Comparison of ENCODE assay signal across 16 cellular contexts in the genomic region with DNA sequence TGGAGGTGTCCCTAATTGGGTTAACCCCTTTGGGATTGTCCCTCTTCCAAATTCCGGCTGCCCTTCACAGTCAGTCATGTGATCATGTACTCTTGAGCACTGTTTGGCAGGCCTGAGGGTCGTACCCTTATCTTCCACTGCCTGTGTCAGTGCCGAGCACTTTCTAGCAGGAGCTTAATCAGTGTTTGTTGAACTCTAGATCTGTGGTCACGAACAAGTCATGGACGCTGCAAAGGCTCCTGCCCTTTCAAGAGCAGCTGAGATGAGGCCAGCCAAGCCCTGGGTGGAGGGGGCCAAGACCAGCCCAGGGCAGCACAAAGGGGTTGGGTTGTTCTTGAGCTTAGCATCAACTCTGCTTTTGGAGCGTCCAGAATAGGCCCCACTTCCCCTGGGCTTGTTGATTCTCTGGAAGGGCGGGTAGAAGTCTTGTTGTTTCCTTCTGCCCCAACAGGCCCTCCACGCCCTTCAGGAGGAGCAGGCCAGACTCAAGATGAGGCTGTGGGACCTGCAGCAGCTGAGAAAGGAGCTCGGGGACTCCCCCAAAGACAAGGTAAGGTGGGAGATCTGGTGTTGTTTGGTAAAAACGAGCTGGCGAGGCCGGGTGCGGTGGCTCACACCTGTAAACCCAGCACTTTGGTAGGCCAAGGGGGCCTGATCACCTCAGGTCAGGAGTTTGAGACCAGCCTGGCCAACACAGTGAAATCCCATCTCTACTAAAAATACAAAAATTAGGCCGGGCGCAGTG. TPM values are rescaled to one million over a fixed set of nuclear protein-coding genes. Genes with fewer than 3 reads are reported as not detected.
DNase-seq lines count a peak whose midpoint lies in the region; ATAC-seq and TF ChIP-seq lines count a peak whose summit lies in the region.
"Had no signal": no experiment of that assay in that cellular context is flagged by ENCODE, and none has a peak within 500 bp of the region (broad histone marks: within the 10 kb centered on the region; RNA-seq: fewer than 3 reads in every experiment).

No MANE protein-coding gene starts in this region.

- H3K4me3 ChIP-seq in psoas muscle, result no peak overlapping the region

- peak overlapping the region; percentile 16 for H3K27ac ChIP-seq in psoas muscle

- H3K36me3 ChIP-seq in psoas muscle (ENCODE audit: insufficient read depth in 1 of 2, low read depth in 1 of 2), result peaks cover 0 to 33% of the 10 kb centered on the region in 2 donors

- BruUV-seq in Calu3 (replicated peaks; lab: Mats Ljungman, UMichigan), result no TSS peak

- ATAC-seq in WTC11, result no peak
- peak; percentile 29 for ATAC-seq in left ventricle myocardium superior
- no peak for ATAC-seq in psoas muscle
- ATAC-seq in HG02885 (IDR thresholded peaks at IDR 0.05; ENCODE audit: poor library complexity, unreplicated experiment), result no peak

- peaks cover 7% of the 10 kb centered on the region for H3K4me1 ChIP-seq in psoas muscle

- H3K27ac Mint-ChIP-seq in Calu3 (ENCODE audit: unreplicated experiment) (peak overlapping the region; percentile 27), WTC11 (peak overlapping the region; percentile 78; the same call in 1 of the 2 replicates), glutamatergic neuron (ENCODE audit: unreplicated experiment) (no peak overlapping the region)
- H3K27ac Mint-ChIP-seq: activated naive CD4-positive, alpha-beta T cell treated with anti-CD3 and anti-CD28 coated beads, Interleukin-2, amount 10 ng/mL, durations not matched to agents 7 days and 5 days; nephron progenitor cell had no signal

- intact Hi-C loops in Calu3 (cut with micrococcal nuclease; ENCODE audit: unreplicated experiment) (no loop called here), left ventricle myocardium superior (cut with micrococcal nuclease) (no loop called here), psoas muscle (cut with DNase I) (no loop called here)

- no peaks in the 10 kb centered on the region for H3K27me3 Mint-ChIP-seq in Calu3 (ENCODE audit: unreplicated experiment)
- no peaks in the 10 kb centered on the region for H3K27me3 Mint-ChIP-seq in WTC11 (ENCODE audit: low read depth)
- peaks cover 11% of the 10 kb centered on the region for H3K27me3 Mint-ChIP-seq in glutamatergic neuron (ENCODE audit: unreplicated experiment)
- H3K27me3 Mint-ChIP-seq: activated naive CD4-positive, alpha-beta T cell treated with anti-CD3 and anti-CD28 coated beads, Interleukin-2, amount 10 ng/mL, durations not matched to agents 7 days and 5 days had no signal

- WGBS in psoas muscle, 3 donors, result 73 to 82% (median 76%) methylated on average over 15 of the region's 15 CpGs

- in situ Hi-C loops in ACHN (cut with HindIII; ENCODE audit: low pct_ligation_motif_present, low pct_unique_long_range_greater_than_20kb, low sequenced_read_pairs), result no loop called here

- peaks cover 56% of the 10 kb centered on the region for H3K36me3 Mint-ChIP-seq in Calu3 (ENCODE audit: insufficient read depth, unreplicated experiment)
- peaks cover 14% of the 10 kb centered on the region for H3K36me3 Mint-ChIP-seq in WTC11
- H3K36me3 Mint-ChIP-seq in glutamatergic neuron (ENCODE audit: unreplicated experiment), result no peaks in the 10 kb centered on the region

- POLR2A ChIA-PET in WTC11 (lab: Charles Lee), result interaction anchor here (0.6 to 1.8 kb wide), 2 partner anchors 14 to 54 kb away, joined by 3 to 6 read pairs; no protein-coding TSS in a partner anchor

- no peaks in the 10 kb centered on the region for H3K27me3 ChIP-seq in psoas muscle (ENCODE audit: insufficient read depth in 3 of 3, low read length in 2 of 3)

- H3K4me3 Mint-ChIP-seq in Calu3 (ENCODE audit: low read depth, unreplicated experiment), result no peak overlapping the region
- no peak overlapping the region for H3K4me3 Mint-ChIP-seq in WTC11
- H3K4me3 Mint-ChIP-seq in glutamatergic neuron (ENCODE audit: unreplicated experiment), result no peak overlapping the region
- H3K4me3 Mint-ChIP-seq: activated naive CD4-positive, alpha-beta T cell treated with anti-CD3 and anti-CD28 coated beads, Interleukin-2, amount 10 ng/mL, durations not matched to agents 7 days and 5 days; nephron progenitor cell had no signal

- DNase-seq in Calu3 (no peak), WTC11 (ENCODE audit: low spot score) (no peak), left ventricle myocardium superior (no peak), psoas muscle (no peak), glutamatergic neuron (no peak), ACHN (no peak), medulla oblongata (ENCODE audit: extremely low spot score) (no peak)
- DNase-seq: activated naive CD4-positive, alpha-beta T cell treated with anti-CD3 and anti-CD28 coated beads, Interleukin-2, amount 10 ng/mL, durations not matched to agents 7 days and 5 days; AML-193; DMS53; hippocampal formation; NCI-H1105 treated with DMSO at 0.1 percent for 48 hours; NCI-H2227 treated with DMSO at 0.1 percent for 48 hours; nephron progenitor cell; stimulated activated naive CD4-positive, alpha-beta T cell treated with Interleukin-2 at 50 U/mL for 16 hours had no signal

- CTCF ChIA-PET in Calu3 (lab: Charles Lee), result interaction anchor here (1.8 kb wide), 1 partner anchor 14 kb away, joined by 13 read pairs; the partner anchor contains the start of gene RPL27
- CTCF ChIA-PET in WTC11 (lab: Charles Lee), result interaction anchor here (4.3 kb wide), 1 partner anchor 14 kb away, joined by 19 read pairs; the partner anchor contains the start of gene RPL27

- H3K4me1 Mint-ChIP-seq in Calu3 (ENCODE audit: low read depth, unreplicated experiment) (peaks cover 21% of the 10 kb centered on the region), WTC11 (peaks cover 32% of the 10 kb centered on the region), glutamatergic neuron (ENCODE audit: low read depth, unreplicated experiment) (no peaks in the 10 kb centered on the region)

- H3K9me3 Mint-ChIP-seq in Calu3 (ENCODE audit: low read depth, unreplicated experiment) (no peaks in the 10 kb centered on the region), WTC11 (no peaks in the 10 kb centered on the region), glutamatergic neuron (ENCODE audit: unreplicated experiment) (peaks cover 6% of the 10 kb centered on the region)
- H3K9me3 Mint-ChIP-seq: activated naive CD4-positive, alpha-beta T cell treated with anti-CD3 and anti-CD28 coated beads, Interleukin-2, amount 10 ng/mL, durations not matched to agents 7 days and 5 days; nephron progenitor cell had no signal

- TF ChIP-seq CTCF in Calu3 (IDR thresholded peaks at IDR 0.05; ENCODE audit: unreplicated experiment), result no peak
- TF ChIP-seq CTCF in WTC11 (IDR thresholded peaks at IDR 0.05), result no peak
- no peak for TF ChIP-seq CTCF in psoas muscle (IDR thresholded peaks at IDR 0.05)
- TF ChIP-seq CTCF in glutamatergic neuron (IDR thresholded peaks at IDR 0.05; ENCODE audit: partially characterized antibody, unreplicated experiment), result no peak

- H3K9me3 ChIP-seq in psoas muscle, result no peaks in the 10 kb centered on the region

TF ChIP-seq in WTC11, 78 proteins besides CTCF, POLR2A, EP300 and RAD21:
- TF ChIP-seq ESRRA (CRISPR knock-in tag; IDR thresholded peaks at IDR 0.05; ENCODE audit: borderline replicate concordance), result no peak
- 0 out of 2 replicates have a peak, but pooled peaks have one; percentile 9 for TF ChIP-seq NFYB (CRISPR knock-in tag; conservative IDR thresholded peaks at IDR 0.05; ENCODE audit: low read depth)

RNA-seq across cellular contexts. Expression of gene IFI35, which starts 5.3 kb away (rescaled TPM):
- total RNA-seq in Calu3 (2022) (98.6 and 195 TPM in 2 replicates), WTC11 (2021) (3.0 to 4.7 TPM (median 3.8 TPM) in 3 replicates), left ventricle myocardium superior (13.2 TPM), psoas muscle (1 to 10 TPM; 4.6 to 6.5 (median 6.2) TPM), glutamatergic neuron (ENCODE audit: unreplicated experiment) (not detected)
- polyA plus RNA-seq in psoas muscle, result 1 to 10 TPM; 4.2 to 7.8 (median 6.5) TPM

RNA-seq across cellular contexts. Expression of gene VAT1, which starts 10.3 kb away (rescaled TPM):
- 149 and 156 TPM in 2 replicates for total RNA-seq in Calu3 (2022)
- total RNA-seq in WTC11 (2021), result 291 to 298 TPM (median 296 TPM) in 3 replicates
- 77.0 TPM for total RNA-seq in left ventricle myocardium superior
- total RNA-seq in psoas muscle, result 10 to 100 TPM; 20.0 to 50.6 (median 34.1) TPM
- 10 to 100 TPM; 19.2 to 20.2 (median 19.7) TPM for polyA plus RNA-seq in psoas muscle
- 413 TPM for total RNA-seq in glutamatergic neuron (ENCODE audit: unreplicated experiment)

RNA-seq across cellular contexts. Expression of gene RND2, which starts 13.1 kb away (rescaled TPM):
- total RNA-seq in Calu3 (2022) (0.15 and 0.40 TPM in 2 replicates), WTC11 (2021) (46.9 to 51.8 TPM (median 50.2 TPM) in 3 replicates), left ventricle myocardium superior (0.82 TPM), psoas muscle (under 1 TPM; 0.04 to 0.22 (median 0.16) TPM), glutamatergic neuron (ENCODE audit: unreplicated experiment) (75.8 TPM)
- polyA plus RNA-seq in psoas muscle, result under 1 TPM; 0.04 to 0.09 (median 0.04) TPM

RNA-seq across cellular contexts. Expression of gene RPL27, which starts 13.7 kb away (rescaled TPM):
- total RNA-seq in Calu3 (2022) (1,193 and 1,292 TPM in 2 replicates), WTC11 (2021) (1,391 to 1,553 TPM (median 1,518 TPM) in 3 replicates), left ventricle myocardium superior (694 TPM), psoas muscle (1,000 to 10,000 TPM in 1 of 4 donors, 100 to 1,000 TPM in 3; 506 to 1,045 (median 824) TPM), glutamatergic neuron (ENCODE audit: unreplicated experiment) (658 TPM)
- polyA plus RNA-seq in psoas muscle, result 1,000 to 10,000 TPM; 2,533 to 3,118 (median 2,913) TPM

RNA-seq across cellular contexts. Expression of gene RUNDC1, which starts 31.5 kb away (rescaled TPM):
- total RNA-seq in Calu3 (2022), result 32.8 and 35.4 TPM in 2 replicates
- 12.2 to 14.2 TPM (median 12.7 TPM) in 3 replicates for total RNA-seq in WTC11 (2021)
- 12.7 TPM for total RNA-seq in left ventricle myocardium superior
- total RNA-seq in psoas muscle, result 10 to 100 TPM in 2 of 4 donors, 1 to 10 TPM in 2; 8.7 to 16.8 (median 12.8) TPM
- 10 to 100 TPM; 10.4 to 17.8 (median 10.6) TPM for polyA plus RNA-seq in psoas muscle
- 14.0 TPM for total RNA-seq in glutamatergic neuron (ENCODE audit: unreplicated experiment)

Comparison
In these comparisons a context has a peak if more than half of its experiments do, and no peak if none do; other contexts are left out.
1. RNA of gene RND2, which starts 13.1 kb away (total RNA-seq): 75.8 TPM in glutamatergic neuron (single experiment) and 46.9 to 51.8 TPM in WTC11; 0.82 TPM in left ventricle myocardium superior (single experiment), 0.15 to 0.40 TPM in Calu3 and 0.04 to 0.22 TPM in psoas muscle; every median in the first group is over 10 times any median in the second.